Comparison of ENCODE assay signal across 9 cellular contexts in the genomic region with DNA sequence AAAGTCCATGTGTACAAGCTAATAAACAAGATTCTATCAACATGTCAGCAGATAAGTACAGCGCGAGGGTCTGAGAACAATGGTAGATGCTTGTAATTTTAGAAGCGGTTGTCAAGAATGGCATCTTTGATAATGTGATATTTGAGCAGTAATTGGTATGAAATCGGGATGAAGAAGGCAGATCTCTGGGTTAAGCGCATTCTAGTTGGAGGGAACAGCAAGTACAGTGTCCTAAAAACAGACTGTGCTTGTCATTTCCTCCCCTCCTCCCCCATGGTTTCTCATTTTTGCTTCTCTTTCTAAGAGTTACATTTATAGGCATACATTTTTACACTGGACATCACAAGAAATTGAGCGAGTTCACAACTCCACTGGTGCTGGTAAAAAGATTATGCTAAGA. TPM values are rescaled to one million over a fixed set of nuclear protein-coding genes. Genes with fewer than 3 reads are reported as not detected.
A peak's percentile ranks its signal among the peaks of the same experiment; 100 is the strongest.
DNase-seq lines count a peak whose midpoint lies in the region; ATAC-seq, FAIRE-seq and TF ChIP-seq lines count a peak whose summit lies in the region.
"Had no signal": no experiment of that assay in that cellular context is flagged by ENCODE, and none has a peak within 500 bp of the region (broad histone marks: within the 10 kb centered on the region; RNA-seq: fewer than 3 reads in every experiment).

No MANE protein-coding gene starts in this region.

- H2AFZ ChIP-seq in DND-41 (ENCODE audit: low read depth, low read length), result no peak overlapping the region

- H3K4me3 ChIP-seq in DND-41 (ENCODE audit: low read depth in 1 of 2, low read length in 2 of 2) (no peak overlapping the region), heart right ventricle (no peak overlapping the region), skin epidermis (no peak overlapping the region)

- H3K4me3 Mint-ChIP-seq in activated CD4-positive, alpha-beta memory T cell treated with anti-CD3 and anti-CD28 coated beads for 36 hours, result peak overlapping the region; percentile 18

- CTCF ChIA-PET in activated CD4-positive, alpha-beta memory T cell treated with anti-CD3 and anti-CD28 coated beads for 36 hours (lab: Charles Lee), result interaction anchor here (1.0 to 1.9 kb wide), 11 partner anchors 9 to 619 kb away, joined by 3 to 12 read pairs (median 5); partner anchors contain the start of gene TGFBR2

- H3K9me3 Mint-ChIP-seq in activated CD4-positive, alpha-beta memory T cell treated with anti-CD3 and anti-CD28 coated beads for 36 hours, result no peaks in the 10 kb centered on the region

- peaks cover 4% of the 10 kb centered on the region; the same call in 1 of the 2 replicates for H4K20me1 ChIP-seq in DND-41 (ENCODE audit: insufficient read depth, low read length)

- intact Hi-C loops in activated CD4-positive, alpha-beta memory T cell treated with anti-CD3 and anti-CD28 coated beads for 36 hours (cut with micrococcal nuclease), result loop anchor here (5.0 kb wide), 2 partner anchors 118 to 903 kb away; partner anchors contain the start of gene STT3B
- intact Hi-C loops in heart right ventricle (cut with DNase I), result loop anchor here in 4 of 10 donors (5.0 to 10.0 kb wide), 3 partner anchors 33 to 53 kb away; no protein-coding TSS in a partner anchor

- H3K27ac Mint-ChIP-seq in activated CD4-positive, alpha-beta memory T cell treated with anti-CD3 and anti-CD28 coated beads for 36 hours, result peak overlapping the region; percentile 91

- no peak overlapping the region for H3K4me2 ChIP-seq in DND-41 (ENCODE audit: insufficient read depth, low read length)

- peaks cover 90% of the 10 kb centered on the region for H3K4me1 Mint-ChIP-seq in activated CD4-positive, alpha-beta memory T cell treated with anti-CD3 and anti-CD28 coated beads for 36 hours (ENCODE audit: low read depth)

- H3K27me3 ChIP-seq in DND-41 (ENCODE audit: insufficient read depth, low read length, poor library complexity) (no peaks in the 10 kb centered on the region), heart right ventricle (no peaks in the 10 kb centered on the region)

- peaks cover 41% of the 10 kb centered on the region for H3K36me3 Mint-ChIP-seq in activated CD4-positive, alpha-beta memory T cell treated with anti-CD3 and anti-CD28 coated beads for 36 hours

- H3K4me1 ChIP-seq in DND-41 (ENCODE audit: insufficient read depth, low read length) (peaks cover 44% of the 10 kb centered on the region), heart right ventricle (peaks cover 30 to 100% (median 100%) of the 10 kb centered on the region in 9 donors)

- FAIRE-seq in D721Med (lab: Jason Lieb, UNC), result no peak

- H3K9ac ChIP-seq in DND-41 (ENCODE audit: low read depth, low read length), result no peak overlapping the region

- ATAC-seq in DND-41 (ENCODE audit: insufficient read depth, low read depth), result no peak
- peak in 5 of 8 donors; percentile 36 to 77 (median 46) for ATAC-seq in heart right ventricle

- peaks cover 96% of the 10 kb centered on the region for H3K79me2 ChIP-seq in DND-41 (ENCODE audit: insufficient read depth, low read length)

- no peaks in the 10 kb centered on the region for H3K27me3 Mint-ChIP-seq in activated CD4-positive, alpha-beta memory T cell treated with anti-CD3 and anti-CD28 coated beads for 36 hours

- TF ChIP-seq CTCF in DND-41 (IDR thresholded peaks at IDR 0.05; ENCODE audit: borderline replicate concordance, extremely low read depth, low read length, poor library complexity, severe bottlenecking) (no peak), heart right ventricle (IDR thresholded peaks at IDR 0.05) (no peak), D721Med (IDR thresholded peaks at IDR 0.05; ENCODE audit: insufficient read depth, missing control alignments) (no peak)

- 74 to 81% methylated on average over 6 of the region's 6 CpGs for WGBS in heart right ventricle, 2 donors

- H3K9me3 ChIP-seq in DND-41 (ENCODE audit: insufficient read depth, low read length, severe bottlenecking) (no peaks in the 10 kb centered on the region), heart right ventricle (peaks cover 0 to 3% (median 0%) of the 10 kb centered on the region in 11 donors)

- H3K27ac ChIP-seq in DND-41 (ENCODE audit: low read length) (peak overlapping the region; percentile 30), heart right ventricle (peak overlapping the region; percentile 11 to 86 (median 66)), skin epidermis (peak overlapping the region in 14 of 21 experiments; percentile 28 to 89 (median 64))

- H3K36me3 ChIP-seq in DND-41 (ENCODE audit: insufficient read depth, low read length) (peaks cover 23% of the 10 kb centered on the region), heart right ventricle (peaks cover 0 to 60% (median 5%) of the 10 kb centered on the region in 9 donors)

- POLR2A ChIA-PET in activated CD4-positive, alpha-beta memory T cell treated with anti-CD3 and anti-CD28 coated beads for 36 hours (lab: Charles Lee), result interaction anchor here (1.2 to 2.2 kb wide), 10 partner anchors 9 to 81 kb away, joined by 4 to 19 read pairs (median 6); partner anchors contain the start of gene TGFBR2

- no peak for DNase-seq in DND-41
- no peak for DNase-seq in activated CD4-positive, alpha-beta memory T cell treated with anti-CD3 and anti-CD28 coated beads for 36 hours
- DNase-seq in heart right ventricle, result no peak
- no peak for DNase-seq in GM19240 (ENCODE audit: insufficient read length, low spot score)
- no peak for DNase-seq in D721Med (ENCODE audit: insufficient read length, low spot score)
- DNase-seq in NCI-H2081 (lab: John Stamatoyannopoulos, UW), result no peak
- DNase-seq in DMS79 treated with DMSO at 0.1 percent for 48 hours (lab: John Stamatoyannopoulos, UW), result no peak
- DNase-seq: stimulated activated CD4-positive, alpha-beta T cell treated with anti-CD3 and anti-CD28 coated beads, Interleukin-2, amount 100 ng/mL, for 48 hours had no signal

RNA-seq across cellular contexts. Expression of gene TGFBR2, which starts 23.3 kb away (rescaled TPM):
- 10 to 100 TPM; 36.8 to 37.0 TPM for total RNA-seq in activated CD4-positive, alpha-beta memory T cell treated with anti-CD3 and anti-CD28 coated beads for 36 hours
- total RNA-seq in heart right ventricle, result 100 to 1,000 TPM in 5 of 10 donors, 10 to 100 TPM in 5; 71.1 to 197 (median 92.1) TPM
- 10 to 100 TPM; 14.6 to 81.4 TPM for polyA plus RNA-seq in heart right ventricle
